20 cellular contexts compared by ENCODE assay signal in genomic region chr14:90507428-90507827, GRCh38.
"Had no signal": no experiment of that assay in that cellular context is flagged by ENCODE, and none has a peak within 500 bp of the region (broad histone marks: within the 10 kb centered on the region; RNA-seq: fewer than 3 reads in every experiment).

No MANE protein-coding gene starts in this region.

- H3K27ac ChIP-seq: colonic mucosa, epithelial cell of prostate, gastrocnemius medialis, lower lobe of right lung, neutrophil, sigmoid colon, transverse colon, vagina had no signal

- FAIRE-seq: keratinocyte, pancreas had no signal

- H3K36me3 ChIP-seq: colonic mucosa, gastrocnemius medialis, lower lobe of right lung, neutrophil, pancreas, right atrium auricular region, sigmoid colon, transverse colon, vagina had no signal

- H3K27me3 ChIP-seq: colonic mucosa, gastrocnemius medialis, pancreas, right atrium auricular region, sigmoid colon, transverse colon, vagina had no signal

- DNase-seq: colonic mucosa; effector CD8-positive, alpha-beta T cell; endodermal cell; foreskin fibroblast; gastrocnemius medialis; head of caudate nucleus; left ventricle myocardium superior; lower lobe of right lung; naive thymus-derived CD8-positive, alpha-beta T cell; nephron progenitor cell; pancreas; sigmoid colon; stimulated activated naive B cell treated with anti-CD40 and anti-IgM and Interleukin-4, amounts not matched to agents 10 μg/mL and 1 μg/mL and 100 μg/mL, for 72 hours; transverse colon had no signal

- H3K9me3 ChIP-seq: colonic mucosa, gastrocnemius medialis, lower lobe of right lung, neutrophil, pancreas, right atrium auricular region, sigmoid colon, transverse colon, vagina had no signal

- ATAC-seq: esophagus mucosa; gastrocnemius medialis; left ventricle myocardium superior; lower lobe of right lung; naive thymus-derived CD8-positive, alpha-beta T cell; pancreas; stimulated activated naive B cell treated with anti-CD40 and anti-IgM and Interleukin-4, amounts not matched to agents 10 μg/mL and 1 μg/mL and 100 μg/mL, for 72 hours had no signal

- H3K4me3 ChIP-seq: colonic mucosa, gastrocnemius medialis, lower lobe of right lung, pancreas, right atrium auricular region, sigmoid colon, transverse colon, vagina had no signal
